Comparison of ENCODE assay signal across 1 cellular context in genomic region chr11:66126064-66126463, GRCh38.
TF ChIP-seq lines count a peak whose summit lies in the region.

No MANE protein-coding gene starts in this region.

TF ChIP-seq in GM12878, 131 proteins besides CTCF, POLR2A, EP300 and RAD21 (continued from another document and continues in another):
- TF ChIP-seq ATF7 (IDR thresholded peaks at IDR 0.05; ENCODE audit: low read depth) (no peak), POLR2AphosphoS2 (IDR thresholded peaks at IDR 0.05; ENCODE audit: low read depth, low read length) (no peak), ZNF622 (IDR thresholded peaks at IDR 0.05) (no peak), YBX1 (IDR thresholded peaks at IDR 0.05) (no peak), ZSCAN29 (IDR thresholded peaks at IDR 0.05) (no peak), GATAD2B (conservative IDR thresholded peaks at IDR 0.05; ENCODE audit: low read depth) (no peak), ZNF217 (IDR thresholded peaks at IDR 0.05) (no peak), MXI1 (IDR thresholded peaks at IDR 0.05; ENCODE audit: low read depth, low read length) (peak; percentile 39; the same call in 1 of the 2 replicates), NRF1 (conservative IDR thresholded peaks at IDR 0.05; ENCODE audit: low read depth, low read length) (no peak), PAX5 (IDR thresholded peaks at IDR 0.05; ENCODE audit: borderline replicate concordance, low read depth, low read length) (no peak), MYC (IDR thresholded peaks at IDR 0.05; ENCODE audit: insufficient read depth, insufficient read length, insufficient replicate concordance, low read length, severe bottlenecking) (no peak), KAT2A (conservative IDR thresholded peaks at IDR 0.05; ENCODE audit: control insufficient read depth, low read depth, low read length) (no peak), CEBPB (IDR thresholded peaks at IDR 0.05; ENCODE audit: borderline replicate concordance in 1 of 2, low read depth in 2 of 2, low read length in 2 of 2) (no peak), NR2C1 (IDR thresholded peaks at IDR 0.05) (no peak), JUND (IDR thresholded peaks at IDR 0.05; ENCODE audit: low read depth, low read length) (no peak), EED (IDR thresholded peaks at IDR 0.05; ENCODE audit: low read depth) (peak; percentile 56; the same call in 1 of the 2 replicates), ZZZ3 (IDR thresholded peaks at IDR 0.05; ENCODE audit: control insufficient read depth, insufficient read length, low read depth) (no peak), SIN3A (IDR thresholded peaks at IDR 0.05; ENCODE audit: low read depth, low read length) (no peak), ZBTB4 (CRISPR knock-in tag; IDR thresholded peaks at IDR 0.05) (no peak), CREM (IDR thresholded peaks at IDR 0.05; ENCODE audit: low read depth) (no peak), NFYA (IDR thresholded peaks at IDR 0.05; ENCODE audit: borderline replicate concordance, low read depth, low read length) (no peak), ZNF384 (IDR thresholded peaks at IDR 0.05; ENCODE audit: borderline replicate concordance, low read depth, low read length) (0 out of 2 replicates have a peak, but pooled peaks have one; percentile 18), CREB1 (IDR thresholded peaks at IDR 0.05; ENCODE audit: low read depth) (no peak), NBN (IDR thresholded peaks at IDR 0.05) (no peak), MYB (IDR thresholded peaks at IDR 0.05; ENCODE audit: borderline replicate concordance, low read depth, low read length) (no peak), ZNF24 (IDR thresholded peaks at IDR 0.05) (no peak), BMI1 (IDR thresholded peaks at IDR 0.05; ENCODE audit: borderline replicate concordance) (no peak), DPF2 (IDR thresholded peaks at IDR 0.05) (no peak), TAF1 (IDR thresholded peaks at IDR 0.05; ENCODE audit: borderline replicate concordance, low read depth, low read length) (0 out of 2 replicates have a peak, but pooled peaks have one; percentile 36), RFX5 (IDR thresholded peaks at IDR 0.05; ENCODE audit: low read depth, low read length) (no peak), FOXK2 (IDR thresholded peaks at IDR 0.05) (no peak), BRCA1 (IDR thresholded peaks at IDR 0.05; ENCODE audit: low read depth, low read length) (no peak), BHLHE40 (IDR thresholded peaks at IDR 0.05; ENCODE audit: borderline replicate concordance in 1 of 2, low read depth in 2 of 2, low read length in 1 of 2) (peak in 1 of 2 experiments; percentile 48; a peak in 1 of 4 replicates), TCF7 (IDR thresholded peaks at IDR 0.05; ENCODE audit: borderline replicate concordance) (no peak), ESRRA (IDR thresholded peaks at IDR 0.05; ENCODE audit: low read length) (no peak), BCL11A (IDR thresholded peaks at IDR 0.05; ENCODE audit: low read depth, low read length) (0 out of 2 replicates have a peak, but pooled peaks have one; percentile 18), STAT3 (IDR thresholded peaks at IDR 0.05; ENCODE audit: low read depth, low read length) (peak; percentile 90; the same call in 1 of the 2 replicates), EZH2 (IDR thresholded peaks at IDR 0.05; ENCODE audit: borderline replicate concordance, control insufficient read depth, low read depth, low read length) (no peak), CBX5 (IDR thresholded peaks at IDR 0.05; ENCODE audit: low read depth) (0 out of 2 replicates have a peak, but pooled peaks have one; percentile 10), SREBF1 (IDR thresholded peaks at IDR 0.05; ENCODE audit: low read length) (no peak)
- TF ChIP-seq, protein P1, sequence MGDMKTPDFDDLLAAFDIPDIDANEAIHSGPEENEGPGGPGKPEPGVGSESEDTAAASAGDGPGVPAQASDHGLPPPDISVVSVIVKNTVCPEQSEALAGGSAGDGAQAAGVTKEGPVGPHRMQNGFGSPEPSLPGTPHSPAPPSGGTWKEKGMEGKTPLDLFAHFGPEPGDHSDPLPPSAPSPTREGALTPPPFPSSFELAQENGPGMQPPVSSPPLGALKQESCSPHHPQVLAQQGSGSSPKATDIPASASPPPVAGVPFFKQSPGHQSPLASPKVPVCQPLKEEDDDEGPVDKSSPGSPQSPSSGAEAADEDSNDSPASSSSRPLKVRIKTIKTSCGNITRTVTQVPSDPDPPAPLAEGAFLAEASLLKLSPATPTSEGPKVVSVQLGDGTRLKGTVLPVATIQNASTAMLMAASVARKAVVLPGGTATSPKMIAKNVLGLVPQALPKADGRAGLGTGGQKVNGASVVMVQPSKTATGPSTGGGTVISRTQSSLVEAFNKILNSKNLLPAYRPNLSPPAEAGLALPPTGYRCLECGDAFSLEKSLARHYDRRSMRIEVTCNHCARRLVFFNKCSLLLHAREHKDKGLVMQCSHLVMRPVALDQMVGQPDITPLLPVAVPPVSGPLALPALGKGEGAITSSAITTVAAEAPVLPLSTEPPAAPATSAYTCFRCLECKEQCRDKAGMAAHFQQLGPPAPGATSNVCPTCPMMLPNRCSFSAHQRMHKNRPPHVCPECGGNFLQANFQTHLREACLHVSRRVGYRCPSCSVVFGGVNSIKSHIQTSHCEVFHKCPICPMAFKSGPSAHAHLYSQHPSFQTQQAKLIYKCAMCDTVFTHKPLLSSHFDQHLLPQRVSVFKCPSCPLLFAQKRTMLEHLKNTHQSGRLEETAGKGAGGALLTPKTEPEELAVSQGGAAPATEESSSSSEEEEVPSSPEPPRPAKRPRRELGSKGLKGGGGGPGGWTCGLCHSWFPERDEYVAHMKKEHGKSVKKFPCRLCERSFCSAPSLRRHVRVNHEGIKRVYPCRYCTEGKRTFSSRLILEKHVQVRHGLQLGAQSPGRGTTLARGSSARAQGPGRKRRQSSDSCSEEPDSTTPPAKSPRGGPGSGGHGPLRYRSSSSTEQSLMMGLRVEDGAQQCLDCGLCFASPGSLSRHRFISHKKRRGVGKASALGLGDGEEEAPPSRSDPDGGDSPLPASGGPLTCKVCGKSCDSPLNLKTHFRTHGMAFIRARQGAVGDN (IDR thresholded peaks at IDR 0.05), result 0 out of 2 replicates have a peak, but pooled peaks have one; percentile 41
- TF ChIP-seq, protein P2, sequence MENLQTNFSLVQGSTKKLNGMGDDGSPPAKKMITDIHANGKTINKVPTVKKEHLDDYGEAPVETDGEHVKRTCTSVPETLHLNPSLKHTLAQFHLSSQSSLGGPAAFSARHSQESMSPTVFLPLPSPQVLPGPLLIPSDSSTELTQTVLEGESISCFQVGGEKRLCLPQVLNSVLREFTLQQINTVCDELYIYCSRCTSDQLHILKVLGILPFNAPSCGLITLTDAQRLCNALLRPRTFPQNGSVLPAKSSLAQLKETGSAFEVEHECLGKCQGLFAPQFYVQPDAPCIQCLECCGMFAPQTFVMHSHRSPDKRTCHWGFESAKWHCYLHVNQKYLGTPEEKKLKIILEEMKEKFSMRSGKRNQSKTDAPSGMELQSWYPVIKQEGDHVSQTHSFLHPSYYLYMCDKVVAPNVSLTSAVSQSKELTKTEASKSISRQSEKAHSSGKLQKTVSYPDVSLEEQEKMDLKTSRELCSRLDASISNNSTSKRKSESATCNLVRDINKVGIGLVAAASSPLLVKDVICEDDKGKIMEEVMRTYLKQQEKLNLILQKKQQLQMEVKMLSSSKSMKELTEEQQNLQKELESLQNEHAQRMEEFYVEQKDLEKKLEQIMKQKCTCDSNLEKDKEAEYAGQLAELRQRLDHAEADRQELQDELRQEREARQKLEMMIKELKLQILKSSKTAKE (IDR thresholded peaks at IDR 0.05; ENCODE audit: low read depth, poor library complexity, severe bottlenecking), result no peak
- TF ChIP-seq, protein P3, sequence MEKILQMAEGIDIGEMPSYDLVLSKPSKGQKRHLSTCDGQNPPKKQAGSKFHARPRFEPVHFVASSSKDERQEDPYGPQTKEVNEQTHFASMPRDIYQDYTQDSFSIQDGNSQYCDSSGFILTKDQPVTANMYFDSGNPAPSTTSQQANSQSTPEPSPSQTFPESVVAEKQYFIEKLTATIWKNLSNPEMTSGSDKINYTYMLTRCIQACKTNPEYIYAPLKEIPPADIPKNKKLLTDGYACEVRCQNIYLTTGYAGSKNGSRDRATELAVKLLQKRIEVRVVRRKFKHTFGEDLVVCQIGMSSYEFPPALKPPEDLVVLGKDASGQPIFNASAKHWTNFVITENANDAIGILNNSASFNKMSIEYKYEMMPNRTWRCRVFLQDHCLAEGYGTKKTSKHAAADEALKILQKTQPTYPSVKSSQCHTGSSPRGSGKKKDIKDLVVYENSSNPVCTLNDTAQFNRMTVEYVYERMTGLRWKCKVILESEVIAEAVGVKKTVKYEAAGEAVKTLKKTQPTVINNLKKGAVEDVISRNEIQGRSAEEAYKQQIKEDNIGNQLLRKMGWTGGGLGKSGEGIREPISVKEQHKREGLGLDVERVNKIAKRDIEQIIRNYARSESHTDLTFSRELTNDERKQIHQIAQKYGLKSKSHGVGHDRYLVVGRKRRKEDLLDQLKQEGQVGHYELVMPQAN (conservative IDR thresholded peaks at IDR 0.05), result no peak
- TF ChIP-seq, protein P4, sequence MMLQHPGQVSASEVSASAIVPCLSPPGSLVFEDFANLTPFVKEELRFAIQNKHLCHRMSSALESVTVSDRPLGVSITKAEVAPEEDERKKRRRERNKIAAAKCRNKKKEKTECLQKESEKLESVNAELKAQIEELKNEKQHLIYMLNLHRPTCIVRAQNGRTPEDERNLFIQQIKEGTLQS (IDR thresholded peaks at IDR 0.05; ENCODE audit: borderline replicate concordance, extremely low read depth, low read depth, low read length), result no peak
- TF ChIP-seq, protein P5, sequence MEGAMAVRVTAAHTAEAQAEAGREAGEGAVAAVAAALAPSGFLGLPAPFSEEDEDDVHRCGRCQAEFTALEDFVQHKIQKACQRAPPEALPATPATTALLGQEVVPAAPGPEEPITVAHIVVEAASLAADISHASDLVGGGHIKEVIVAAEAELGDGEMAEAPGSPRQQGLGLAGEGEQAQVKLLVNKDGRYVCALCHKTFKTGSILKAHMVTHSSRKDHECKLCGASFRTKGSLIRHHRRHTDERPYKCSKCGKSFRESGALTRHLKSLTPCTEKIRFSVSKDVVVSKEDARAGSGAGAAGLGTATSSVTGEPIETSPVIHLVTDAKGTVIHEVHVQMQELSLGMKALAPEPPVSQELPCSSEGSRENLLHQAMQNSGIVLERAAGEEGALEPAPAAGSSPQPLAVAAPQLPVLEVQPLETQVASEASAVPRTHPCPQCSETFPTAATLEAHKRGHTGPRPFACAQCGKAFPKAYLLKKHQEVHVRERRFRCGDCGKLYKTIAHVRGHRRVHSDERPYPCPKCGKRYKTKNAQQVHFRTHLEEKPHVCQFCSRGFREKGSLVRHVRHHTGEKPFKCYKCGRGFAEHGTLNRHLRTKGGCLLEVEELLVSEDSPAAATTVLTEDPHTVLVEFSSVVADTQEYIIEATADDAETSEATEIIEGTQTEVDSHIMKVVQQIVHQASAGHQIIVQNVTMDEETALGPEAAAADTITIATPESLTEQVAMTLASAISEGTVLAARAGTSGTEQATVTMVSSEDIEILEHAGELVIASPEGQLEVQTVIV (IDR thresholded peaks at IDR 0.05; ENCODE audit: borderline replicate concordance, partially characterized antibody), result no peak
- TF ChIP-seq, protein P6, sequence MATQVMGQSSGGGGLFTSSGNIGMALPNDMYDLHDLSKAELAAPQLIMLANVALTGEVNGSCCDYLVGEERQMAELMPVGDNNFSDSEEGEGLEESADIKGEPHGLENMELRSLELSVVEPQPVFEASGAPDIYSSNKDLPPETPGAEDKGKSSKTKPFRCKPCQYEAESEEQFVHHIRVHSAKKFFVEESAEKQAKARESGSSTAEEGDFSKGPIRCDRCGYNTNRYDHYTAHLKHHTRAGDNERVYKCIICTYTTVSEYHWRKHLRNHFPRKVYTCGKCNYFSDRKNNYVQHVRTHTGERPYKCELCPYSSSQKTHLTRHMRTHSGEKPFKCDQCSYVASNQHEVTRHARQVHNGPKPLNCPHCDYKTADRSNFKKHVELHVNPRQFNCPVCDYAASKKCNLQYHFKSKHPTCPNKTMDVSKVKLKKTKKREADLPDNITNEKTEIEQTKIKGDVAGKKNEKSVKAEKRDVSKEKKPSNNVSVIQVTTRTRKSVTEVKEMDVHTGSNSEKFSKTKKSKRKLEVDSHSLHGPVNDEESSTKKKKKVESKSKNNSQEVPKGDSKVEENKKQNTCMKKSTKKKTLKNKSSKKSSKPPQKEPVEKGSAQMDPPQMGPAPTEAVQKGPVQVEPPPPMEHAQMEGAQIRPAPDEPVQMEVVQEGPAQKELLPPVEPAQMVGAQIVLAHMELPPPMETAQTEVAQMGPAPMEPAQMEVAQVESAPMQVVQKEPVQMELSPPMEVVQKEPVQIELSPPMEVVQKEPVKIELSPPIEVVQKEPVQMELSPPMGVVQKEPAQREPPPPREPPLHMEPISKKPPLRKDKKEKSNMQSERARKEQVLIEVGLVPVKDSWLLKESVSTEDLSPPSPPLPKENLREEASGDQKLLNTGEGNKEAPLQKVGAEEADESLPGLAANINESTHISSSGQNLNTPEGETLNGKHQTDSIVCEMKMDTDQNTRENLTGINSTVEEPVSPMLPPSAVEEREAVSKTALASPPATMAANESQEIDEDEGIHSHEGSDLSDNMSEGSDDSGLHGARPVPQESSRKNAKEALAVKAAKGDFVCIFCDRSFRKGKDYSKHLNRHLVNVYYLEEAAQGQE (IDR thresholded peaks at IDR 0.05; ENCODE audit: low read depth, low read length), result no peak
